In genomic region chr3:120678984-120679383, GRCh38 we compare ENCODE assay signal across 1 cellular context.
TF ChIP-seq lines count a peak whose summit lies in the region.

No MANE protein-coding gene starts in this region.

TF ChIP-seq in GM12878, 131 proteins besides CTCF, POLR2A, EP300 and RAD21 (continued from another document):
- TF ChIP-seq ZNF687 (IDR thresholded peaks at IDR 0.05): no peak
- no peak for TF ChIP-seq TBL1XR1 (IDR thresholded peaks at IDR 0.05; ENCODE audit: low read depth, low read length)
